1 cellular context compared by ENCODE assay signal in the genomic region with DNA sequence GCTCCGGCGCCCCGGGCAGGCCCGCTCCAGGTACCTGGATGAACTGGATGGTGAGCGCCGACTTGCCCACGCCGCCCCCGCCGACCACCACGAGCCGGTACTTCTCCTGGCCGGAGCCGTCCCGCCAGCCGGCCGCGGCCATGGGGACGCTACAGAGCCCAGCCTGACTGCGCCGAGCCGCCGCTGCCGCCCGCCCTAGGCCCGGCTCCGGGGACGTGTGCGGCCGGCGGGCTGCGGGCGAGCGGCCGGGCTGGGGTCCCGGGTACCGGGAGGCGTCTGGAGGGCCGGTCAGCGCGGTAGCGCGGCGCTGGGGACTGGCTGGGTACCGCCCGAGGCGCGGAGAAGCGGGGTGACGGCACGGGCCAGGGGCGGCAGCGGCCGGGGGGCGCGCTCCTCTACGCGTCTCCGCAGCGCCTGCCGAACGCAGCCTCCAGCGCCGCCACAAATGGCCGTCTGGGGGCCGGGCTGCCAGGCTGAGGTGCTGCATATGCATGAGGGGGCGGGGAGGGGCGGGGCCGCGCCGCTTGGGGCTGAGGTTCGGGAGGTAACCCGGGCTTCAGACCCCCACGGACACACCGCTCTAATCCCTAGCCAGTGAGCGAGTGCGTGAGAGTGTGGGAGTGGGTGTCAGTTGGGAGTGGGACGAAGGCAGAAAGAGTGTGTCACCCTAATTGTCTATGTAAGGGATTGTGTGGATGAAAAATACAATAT.
A peak's percentile ranks its signal among the peaks of the same experiment; 100 is the strongest.
TF ChIP-seq lines count a peak whose summit lies in the region.

TSS of gene RRAS2 (minus strand) at position 455 of the 711 bp plus-strand sequence. CDS start at position 142, 313 bp downstream.

TF ChIP-seq in GM12878, 131 proteins besides CTCF, POLR2A, EP300 and RAD21 (continued from another document and continues in another):
- TF ChIP-seq YY1 (IDR thresholded peaks at IDR 0.05; ENCODE audit: low read depth, low read length), result peak; percentile 91
- no peak for TF ChIP-seq MYC (IDR thresholded peaks at IDR 0.05; ENCODE audit: insufficient read depth, insufficient read length, insufficient replicate concordance, low read length, severe bottlenecking)
- TF ChIP-seq NFIC (IDR thresholded peaks at IDR 0.05; ENCODE audit: low read depth, low read length), result no peak
- TF ChIP-seq, protein P1, sequence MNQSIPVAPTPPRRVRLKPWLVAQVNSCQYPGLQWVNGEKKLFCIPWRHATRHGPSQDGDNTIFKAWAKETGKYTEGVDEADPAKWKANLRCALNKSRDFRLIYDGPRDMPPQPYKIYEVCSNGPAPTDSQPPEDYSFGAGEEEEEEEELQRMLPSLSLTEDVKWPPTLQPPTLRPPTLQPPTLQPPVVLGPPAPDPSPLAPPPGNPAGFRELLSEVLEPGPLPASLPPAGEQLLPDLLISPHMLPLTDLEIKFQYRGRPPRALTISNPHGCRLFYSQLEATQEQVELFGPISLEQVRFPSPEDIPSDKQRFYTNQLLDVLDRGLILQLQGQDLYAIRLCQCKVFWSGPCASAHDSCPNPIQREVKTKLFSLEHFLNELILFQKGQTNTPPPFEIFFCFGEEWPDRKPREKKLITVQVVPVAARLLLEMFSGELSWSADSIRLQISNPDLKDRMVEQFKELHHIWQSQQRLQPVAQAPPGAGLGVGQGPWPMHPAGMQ (IDR thresholded peaks at IDR 0.05; ENCODE audit: borderline replicate concordance), result no peak
- no peak for TF ChIP-seq ESRRA (IDR thresholded peaks at IDR 0.05; ENCODE audit: low read length)
- no peak for TF ChIP-seq FOXK2 (IDR thresholded peaks at IDR 0.05)
- 0 out of 2 replicates have a peak, but pooled peaks have one; percentile 64 for TF ChIP-seq ASH2L (IDR thresholded peaks at IDR 0.05; ENCODE audit: borderline replicate concordance, low read depth)
- TF ChIP-seq BCL11A (IDR thresholded peaks at IDR 0.05; ENCODE audit: low read depth, low read length), result no peak
- no peak for TF ChIP-seq RBBP5 (conservative IDR thresholded peaks at IDR 0.05)
- peak; percentile 62; the same call in 1 of the 2 replicates for TF ChIP-seq POLR2AphosphoS5 (IDR thresholded peaks at IDR 0.05; ENCODE audit: low read length)
- TF ChIP-seq YBX1 (IDR thresholded peaks at IDR 0.05), result no peak
- TF ChIP-seq RUNX3 (IDR thresholded peaks at IDR 0.05; ENCODE audit: low read length), result 0 out of 2 replicates have a peak, but pooled peaks have one; percentile 6
- TF ChIP-seq CHD1 (IDR thresholded peaks at IDR 0.05; ENCODE audit: low read depth, low read length), result peak; percentile 52; the same call in 1 of the 2 replicates
- no peak for TF ChIP-seq REST (IDR thresholded peaks at IDR 0.05; ENCODE audit: low read depth, low read length)
- TF ChIP-seq BHLHE40 (IDR thresholded peaks at IDR 0.05; ENCODE audit: borderline replicate concordance in 1 of 2, low read depth in 2 of 2, low read length in 1 of 2), result peak; percentile 27 to 88; a peak in 2 of 4 replicates
- no peak for TF ChIP-seq BMI1 (IDR thresholded peaks at IDR 0.05; ENCODE audit: borderline replicate concordance)
- TF ChIP-seq KDM1A (IDR thresholded peaks at IDR 0.05; ENCODE audit: borderline replicate concordance), result no peak
- TF ChIP-seq, protein P2, sequence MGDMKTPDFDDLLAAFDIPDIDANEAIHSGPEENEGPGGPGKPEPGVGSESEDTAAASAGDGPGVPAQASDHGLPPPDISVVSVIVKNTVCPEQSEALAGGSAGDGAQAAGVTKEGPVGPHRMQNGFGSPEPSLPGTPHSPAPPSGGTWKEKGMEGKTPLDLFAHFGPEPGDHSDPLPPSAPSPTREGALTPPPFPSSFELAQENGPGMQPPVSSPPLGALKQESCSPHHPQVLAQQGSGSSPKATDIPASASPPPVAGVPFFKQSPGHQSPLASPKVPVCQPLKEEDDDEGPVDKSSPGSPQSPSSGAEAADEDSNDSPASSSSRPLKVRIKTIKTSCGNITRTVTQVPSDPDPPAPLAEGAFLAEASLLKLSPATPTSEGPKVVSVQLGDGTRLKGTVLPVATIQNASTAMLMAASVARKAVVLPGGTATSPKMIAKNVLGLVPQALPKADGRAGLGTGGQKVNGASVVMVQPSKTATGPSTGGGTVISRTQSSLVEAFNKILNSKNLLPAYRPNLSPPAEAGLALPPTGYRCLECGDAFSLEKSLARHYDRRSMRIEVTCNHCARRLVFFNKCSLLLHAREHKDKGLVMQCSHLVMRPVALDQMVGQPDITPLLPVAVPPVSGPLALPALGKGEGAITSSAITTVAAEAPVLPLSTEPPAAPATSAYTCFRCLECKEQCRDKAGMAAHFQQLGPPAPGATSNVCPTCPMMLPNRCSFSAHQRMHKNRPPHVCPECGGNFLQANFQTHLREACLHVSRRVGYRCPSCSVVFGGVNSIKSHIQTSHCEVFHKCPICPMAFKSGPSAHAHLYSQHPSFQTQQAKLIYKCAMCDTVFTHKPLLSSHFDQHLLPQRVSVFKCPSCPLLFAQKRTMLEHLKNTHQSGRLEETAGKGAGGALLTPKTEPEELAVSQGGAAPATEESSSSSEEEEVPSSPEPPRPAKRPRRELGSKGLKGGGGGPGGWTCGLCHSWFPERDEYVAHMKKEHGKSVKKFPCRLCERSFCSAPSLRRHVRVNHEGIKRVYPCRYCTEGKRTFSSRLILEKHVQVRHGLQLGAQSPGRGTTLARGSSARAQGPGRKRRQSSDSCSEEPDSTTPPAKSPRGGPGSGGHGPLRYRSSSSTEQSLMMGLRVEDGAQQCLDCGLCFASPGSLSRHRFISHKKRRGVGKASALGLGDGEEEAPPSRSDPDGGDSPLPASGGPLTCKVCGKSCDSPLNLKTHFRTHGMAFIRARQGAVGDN (IDR thresholded peaks at IDR 0.05), result peak; percentile 54; the same call in 1 of the 2 replicates
- TF ChIP-seq BRCA1 (IDR thresholded peaks at IDR 0.05; ENCODE audit: low read depth, low read length), result no peak
- 0 out of 2 replicates have a peak, but pooled peaks have one; percentile 22 for TF ChIP-seq ZNF24 (IDR thresholded peaks at IDR 0.05)
- no peak for TF ChIP-seq TBL1XR1 (IDR thresholded peaks at IDR 0.05; ENCODE audit: low read depth, low read length)
- peak; percentile 55; the same call in 1 of the 2 replicates for TF ChIP-seq RB1 (IDR thresholded peaks at IDR 0.05; ENCODE audit: borderline replicate concordance)
- no peak for TF ChIP-seq KLF5 (IDR thresholded peaks at IDR 0.05; ENCODE audit: partially characterized antibody)
- TF ChIP-seq KAT2A (conservative IDR thresholded peaks at IDR 0.05; ENCODE audit: control insufficient read depth, low read depth, low read length), result no peak
- no peak for TF ChIP-seq ZNF384 (IDR thresholded peaks at IDR 0.05; ENCODE audit: borderline replicate concordance, low read depth, low read length)
- TF ChIP-seq, protein P3, sequence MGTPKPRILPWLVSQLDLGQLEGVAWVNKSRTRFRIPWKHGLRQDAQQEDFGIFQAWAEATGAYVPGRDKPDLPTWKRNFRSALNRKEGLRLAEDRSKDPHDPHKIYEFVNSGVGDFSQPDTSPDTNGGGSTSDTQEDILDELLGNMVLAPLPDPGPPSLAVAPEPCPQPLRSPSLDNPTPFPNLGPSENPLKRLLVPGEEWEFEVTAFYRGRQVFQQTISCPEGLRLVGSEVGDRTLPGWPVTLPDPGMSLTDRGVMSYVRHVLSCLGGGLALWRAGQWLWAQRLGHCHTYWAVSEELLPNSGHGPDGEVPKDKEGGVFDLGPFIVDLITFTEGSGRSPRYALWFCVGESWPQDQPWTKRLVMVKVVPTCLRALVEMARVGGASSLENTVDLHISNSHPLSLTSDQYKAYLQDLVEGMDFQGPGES (IDR thresholded peaks at IDR 0.05), result no peak
- peak; percentile 86 for TF ChIP-seq NKRF (conservative IDR thresholded peaks at IDR 0.05)
- TF ChIP-seq CBX5 (IDR thresholded peaks at IDR 0.05; ENCODE audit: low read depth), result no peak
- TF ChIP-seq SMARCA5 (IDR thresholded peaks at IDR 0.05), result peak; percentile 78
- peak; percentile 29; the same call in 1 of the 2 replicates for TF ChIP-seq HCFC1 (IDR thresholded peaks at IDR 0.05; ENCODE audit: low read length)
- TF ChIP-seq SPI1 (IDR thresholded peaks at IDR 0.05; ENCODE audit: borderline replicate concordance, insufficient read depth, low read depth, low read length), result no peak
- TF ChIP-seq CEBPB (IDR thresholded peaks at IDR 0.05; ENCODE audit: borderline replicate concordance in 1 of 2, low read depth in 2 of 2, low read length in 2 of 2), result no peak
- TF ChIP-seq NR2C1 (IDR thresholded peaks at IDR 0.05), result 0 out of 2 replicates have a peak, but pooled peaks have one; percentile 7
- 0 out of 2 replicates have a peak, but pooled peaks have one; percentile 26 for TF ChIP-seq ZNF217 (IDR thresholded peaks at IDR 0.05)
- TF ChIP-seq BACH1 (IDR thresholded peaks at IDR 0.05; ENCODE audit: borderline replicate concordance), result no peak
- no peak for TF ChIP-seq TARDBP (IDR thresholded peaks at IDR 0.05; ENCODE audit: borderline replicate concordance)
- no peak for TF ChIP-seq CREM (IDR thresholded peaks at IDR 0.05; ENCODE audit: low read depth)
- TF ChIP-seq NFXL1 (IDR thresholded peaks at IDR 0.05; ENCODE audit: borderline replicate concordance), result 0 out of 2 replicates have a peak, but pooled peaks have one; percentile 48
- TF ChIP-seq MYB (IDR thresholded peaks at IDR 0.05; ENCODE audit: borderline replicate concordance, low read depth, low read length), result no peak
- TF ChIP-seq, protein P4, sequence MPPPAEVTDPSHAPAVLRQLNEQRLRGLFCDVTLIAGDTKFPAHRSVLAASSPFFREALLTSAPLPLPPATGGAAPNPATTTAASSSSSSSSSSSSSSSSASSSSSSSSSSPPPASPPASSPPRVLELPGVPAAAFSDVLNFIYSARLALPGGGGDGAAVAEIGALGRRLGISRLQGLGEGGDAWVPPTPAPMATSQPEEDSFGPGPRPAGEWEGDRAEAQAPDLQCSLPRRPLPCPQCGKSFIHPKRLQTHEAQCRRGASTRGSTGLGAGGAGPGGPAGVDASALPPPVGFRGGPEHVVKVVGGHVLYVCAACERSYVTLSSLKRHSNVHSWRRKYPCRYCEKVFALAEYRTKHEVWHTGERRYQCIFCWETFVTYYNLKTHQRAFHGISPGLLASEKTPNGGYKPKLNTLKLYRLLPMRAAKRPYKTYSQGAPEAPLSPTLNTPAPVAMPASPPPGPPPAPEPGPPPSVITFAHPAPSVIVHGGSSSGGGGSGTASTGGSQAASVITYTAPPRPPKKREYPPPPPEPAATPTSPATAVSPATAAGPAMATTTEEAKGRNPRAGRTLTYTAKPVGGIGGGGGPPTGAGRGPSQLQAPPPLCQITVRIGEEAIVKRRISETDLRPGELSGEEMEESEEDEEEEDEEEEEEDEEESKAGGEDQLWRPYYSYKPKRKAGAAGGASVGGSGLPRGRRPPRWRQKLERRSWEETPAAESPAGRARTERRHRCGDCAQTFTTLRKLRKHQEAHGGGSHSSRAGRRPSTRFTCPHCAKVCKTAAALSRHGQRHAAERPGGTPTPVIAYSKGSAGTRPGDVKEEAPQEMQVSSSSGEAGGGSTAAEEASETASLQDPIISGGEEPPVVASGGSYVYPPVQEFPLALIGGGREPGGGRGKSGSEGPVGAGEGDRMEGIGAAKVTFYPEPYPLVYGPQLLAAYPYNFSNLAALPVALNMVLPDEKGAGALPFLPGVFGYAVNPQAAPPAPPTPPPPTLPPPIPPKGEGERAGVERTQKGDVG (CRISPR knock-in tag; IDR thresholded peaks at IDR 0.05), result no peak
- TF ChIP-seq RAD51 (IDR thresholded peaks at IDR 0.05), result no peak
- no peak for TF ChIP-seq MEF2A (IDR thresholded peaks at IDR 0.05; ENCODE audit: insufficient read depth, low read depth, low read length)
- 0 out of 2 replicates have a peak, but pooled peaks have one; percentile 52 for TF ChIP-seq STAT1 (conservative IDR thresholded peaks at IDR 0.05)
- peak; percentile 79 for TF ChIP-seq IKZF1 (conservative IDR thresholded peaks at IDR 0.05)
- peak; percentile 91 for TF ChIP-seq GATAD2B (conservative IDR thresholded peaks at IDR 0.05; ENCODE audit: low read depth)
- peak; percentile 98 for TF ChIP-seq LARP7 (IDR thresholded peaks at IDR 0.05)
- no peak for TF ChIP-seq FOXM1 (IDR thresholded peaks at IDR 0.05; ENCODE audit: low read depth, low read length)
